ENCODE assay signal across 25 cellular contexts in the genomic region with DNA sequence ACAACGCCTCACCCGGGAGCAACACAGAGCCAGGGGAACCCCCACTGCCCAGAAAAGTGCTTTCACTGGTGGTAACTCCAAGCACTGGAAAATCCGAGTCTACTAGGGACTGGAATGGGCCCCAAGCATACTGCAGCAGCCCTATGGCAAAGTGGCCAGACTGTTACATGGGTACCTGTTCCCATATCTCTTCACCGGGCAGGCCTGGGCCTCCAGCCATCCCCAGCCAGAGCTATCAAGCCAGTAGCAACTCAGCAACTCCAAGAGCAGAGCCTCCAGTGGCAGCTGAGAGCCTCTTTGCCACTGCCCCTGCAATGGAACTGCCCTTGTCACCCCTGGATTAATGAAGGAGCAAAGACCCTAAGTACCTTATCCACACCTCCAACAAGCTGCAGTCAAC.
"Had no signal": no experiment of that assay in that cellular context is flagged by ENCODE, and none has a peak within 500 bp of the region (broad histone marks: within the 10 kb centered on the region; RNA-seq: fewer than 3 reads in every experiment).

No MANE protein-coding gene starts in this region.

- H3K4me3 ChIP-seq: lung, pancreas, prostate gland, right lobe of liver, smooth muscle cell, tibial nerve, uterus had no signal

- H3K27me3 ChIP-seq: pancreas, right lobe of liver, tibial nerve, uterus had no signal

- H3K4me3 Mint-ChIP-seq: immature natural killer cell; mesothelial cell of epicardium; natural killer cell; stimulated activated memory B cell treated with anti-CD40 and anti-IgM and Interleukin-4, amounts not matched to agents 10 μg/mL and 1 μg/mL and 100 μg/mL, for 72 hours; stimulated activated naive CD8-positive, alpha-beta T cell treated with anti-CD3 and anti-CD28 coated beads, Interleukin-15, amount 100 ng/mL, for 72 hours; type B pancreatic cell had no signal

- DNase-seq: hypothalamus; immature natural killer cell; kidney; mesendoderm; naive B cell; natural killer cell; nucleus accumbens; pancreas; retina; right lobe of liver; stimulated activated CD4-positive, alpha-beta T cell treated with anti-CD3 and anti-CD28 coated beads, Interleukin-1b, Interleukin-23, amount 100 ng/mL, for 48 hours; stimulated activated CD4-positive, alpha-beta T cell treated with anti-CD3 and anti-CD28 coated beads, Interleukin-2, amount 100 ng/mL, for 48 hours; stimulated activated CD4-positive, alpha-beta T cell treated with anti-CD3 and anti-CD28 coated beads, Interleukin-4, amount 100 ng/mL, for 4 hours; stimulated activated CD8-positive, alpha-beta memory T cell treated with anti-CD3 and anti-CD28 coated beads, Interleukin-4, amount 100 ng/mL, for 48 hours; stimulated activated naive CD4-positive, alpha-beta T cell treated with Interleukin-2 at 50 U/mL for 16 hours; stimulated activated naive CD8-positive, alpha-beta T cell treated with anti-CD3 and anti-CD28 coated beads, Interleukin-15, amount 100 ng/mL, for 72 hours; substantia nigra; uterus had no signal

- H3K4me2 ChIP-seq: smooth muscle cell had no signal

- H3K4me1 Mint-ChIP-seq: immature natural killer cell; mesothelial cell of epicardium; stimulated activated memory B cell treated with anti-CD40 and anti-IgM and Interleukin-4, amounts not matched to agents 10 μg/mL and 1 μg/mL and 100 μg/mL, for 72 hours; stimulated activated naive CD8-positive, alpha-beta T cell treated with anti-CD3 and anti-CD28 coated beads, Interleukin-15, amount 100 ng/mL, for 72 hours had no signal

- ATAC-seq: natural killer cell; pancreas; right lobe of liver; stimulated activated memory B cell treated with anti-CD40 and anti-IgM and Interleukin-4, amounts not matched to agents 10 μg/mL and 1 μg/mL and 100 μg/mL, for 72 hours; stimulated activated naive CD8-positive, alpha-beta T cell treated with anti-CD3 and anti-CD28 coated beads, Interleukin-15, amount 100 ng/mL, for 72 hours had no signal

- H3K36me3 ChIP-seq: pancreas, prostate gland, right lobe of liver, uterus had no signal

- H3K27me3 Mint-ChIP-seq: naive B cell; stimulated activated memory B cell treated with anti-CD40 and anti-IgM and Interleukin-4, amounts not matched to agents 10 μg/mL and 1 μg/mL and 100 μg/mL, for 72 hours; stimulated activated naive CD8-positive, alpha-beta T cell treated with anti-CD3 and anti-CD28 coated beads, Interleukin-15, amount 100 ng/mL, for 72 hours; type B pancreatic cell had no signal

- H3K9me3 ChIP-seq: pancreas, prostate gland, right lobe of liver, uterus had no signal

- H3K4me1 ChIP-seq: pancreas, prostate gland, right lobe of liver, tibial nerve, uterus had no signal

- H3K27ac ChIP-seq: pancreas, prostate gland, right lobe of liver, tibial nerve, uterus had no signal

- H3K27ac Mint-ChIP-seq: immature natural killer cell; mesothelial cell of epicardium; natural killer cell; stimulated activated memory B cell treated with anti-CD40 and anti-IgM and Interleukin-4, amounts not matched to agents 10 μg/mL and 1 μg/mL and 100 μg/mL, for 72 hours; stimulated activated naive CD8-positive, alpha-beta T cell treated with anti-CD3 and anti-CD28 coated beads, Interleukin-15, amount 100 ng/mL, for 72 hours; type B pancreatic cell had no signal
